8 cellular contexts compared by ENCODE assay signal in the genomic region with DNA sequence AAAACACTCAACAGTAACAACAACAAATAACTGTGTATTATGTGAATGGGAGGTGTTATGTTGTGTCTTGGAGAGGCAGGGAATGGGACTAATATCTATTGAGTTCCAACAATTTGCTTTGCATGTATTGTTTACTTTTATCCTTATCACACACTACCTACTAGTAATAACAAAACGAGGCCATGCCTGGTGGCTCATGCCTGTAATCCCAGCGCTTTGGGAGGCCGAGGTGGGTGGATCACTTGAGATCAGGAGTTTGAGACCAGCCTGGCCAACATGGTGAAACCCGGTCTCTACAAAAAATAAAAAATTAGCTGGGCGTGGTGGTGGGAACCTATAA. TPM values are rescaled to one million over a fixed set of nuclear protein-coding genes. Genes with fewer than 3 reads are reported as not detected.
DNase-seq lines count a peak whose midpoint lies in the region; ATAC-seq and TF ChIP-seq lines count a peak whose summit lies in the region.
"Not testable (repeated sequence)": the region's sequence is repeated elsewhere in the genome, so short reads cannot be mapped to it uniquely, and the experiment has no call there.
"Had no signal": no experiment of that assay in that cellular context is flagged by ENCODE, and none has a peak within 500 bp of the region (broad histone marks: within the 10 kb centered on the region; RNA-seq: fewer than 3 reads in every experiment).

No MANE protein-coding gene starts in this region.

- in situ Hi-C loops in gastrocnemius medialis (cut with MboI; ENCODE audit: low sequenced_read_pairs in 4 of 4), result not testable (repeated sequence)

- TF ChIP-seq POLR2A in adrenal gland (IDR thresholded peaks at IDR 0.05); esophagus squamous epithelium (IDR thresholded peaks at IDR 0.05); gastrocnemius medialis (IDR thresholded peaks at IDR 0.05): not testable (repeated sequence)

- not testable (repeated sequence) for TF ChIP-seq CTCF in adrenal gland (IDR thresholded peaks at IDR 0.05); esophagus squamous epithelium (IDR thresholded peaks at IDR 0.05); gastrocnemius medialis (IDR thresholded peaks at IDR 0.05 in 4 of 5, conservative IDR thresholded peaks at IDR 0.05 in 1 of 5)

- intact Hi-C loops in adrenal gland (cut with DNase I); esophagus squamous epithelium (cut with DNase I): not testable (repeated sequence)
- intact Hi-C loops in gastrocnemius medialis (cut with DNase I; ENCODE audit: low total_unique reads), result loop anchor here (10.0 kb wide), 1 partner anchor 84 kb away; no protein-coding TSS in a partner anchor

- H3K27ac ChIP-seq in adrenal gland, result peak overlapping the region in 4 of 5 donors; percentile 11 to 85 (median 62)
- peak overlapping the region; percentile 47 to 77 (median 70) for H3K27ac ChIP-seq in esophagus squamous epithelium
- H3K27ac ChIP-seq in gastrocnemius medialis, result peak overlapping the region; percentile 58 to 84 (median 69)

- not testable (repeated sequence) for H3K27me3 ChIP-seq in adrenal gland, esophagus squamous epithelium, gastrocnemius medialis

- ATAC-seq in GM18511 (IDR thresholded peaks at IDR 0.05; ENCODE audit: unreplicated experiment), result peak; percentile 17
- ATAC-seq in GM21423 (IDR thresholded peaks at IDR 0.05; ENCODE audit: unreplicated experiment), result peak; percentile 15
- peak; percentile 10 for ATAC-seq in HG02759 (IDR thresholded peaks at IDR 0.05; ENCODE audit: unreplicated experiment)
- ATAC-seq in gastrocnemius medialis, result peak; percentile 14 to 28

- not testable (repeated sequence) for H3K4me3 ChIP-seq in adrenal gland, esophagus squamous epithelium, gastrocnemius medialis

- not testable (repeated sequence) for H3K9me3 ChIP-seq in adrenal gland (replicated peaks in 1 of 3); esophagus squamous epithelium; gastrocnemius medialis

- not testable (repeated sequence) for H3K36me3 ChIP-seq in adrenal gland (replicated peaks in 1 of 2); esophagus squamous epithelium; gastrocnemius medialis

- DNase-seq in HT-29 (ENCODE audit: low spot score), result peak; percentile 66
- DNase-seq in adrenal gland; esophagus squamous epithelium (lab: John Stamatoyannopoulos, UW); gastrocnemius medialis: not testable (repeated sequence)

- H3K4me1 ChIP-seq in adrenal gland (replicated peaks in 1 of 2), result peaks cover 7 to 26% of the 10 kb centered on the region in 2 donors
- H3K4me1 ChIP-seq in esophagus squamous epithelium, result peaks cover 5 to 37% (median 17%) of the 10 kb centered on the region in 3 donors
- peaks cover 12 to 38% of the 10 kb centered on the region in 2 donors for H3K4me1 ChIP-seq in gastrocnemius medialis

- WGBS in adrenal gland, 4 donors, result 37 to 62% (median 53%) methylated on average over 5 of the region's 5 CpGs
- WGBS in esophagus squamous epithelium, 2 donors, result 36 to 48% methylated on average over 5 of the region's 5 CpGs

RNA-seq across cellular contexts. Expression of gene LDLRAD3, which starts 35.5 kb away (rescaled TPM):
- total RNA-seq in HT-29 (2014; rRNA removed; shearing (Covaris generic)), result 1.1 and 3.3 TPM in 2 replicates
- total RNA-seq in adrenal gland (10 to 100 TPM in 6 of 8 donors, 1 to 10 TPM in 2; 7.5 to 16.4 (median 10.4) TPM), esophagus squamous epithelium (10 to 100 TPM in 1 of 4 donors, 1 to 10 TPM in 3; 5.0 to 16.8 (median 8.2) TPM), gastrocnemius medialis (10 to 100 TPM in 3 of 4 donors, 1 to 10 TPM in 1; 6.1 to 12.8 (median 11.8) TPM)
- 10 to 100 TPM in 1 of 3 donors, 1 to 10 TPM in 2; 5.4 to 16.7 (median 6.3) TPM for polyA plus RNA-seq in adrenal gland
- total RNA-seq: naive thymus-derived CD8-positive, alpha-beta T cell had no signal
- polyA plus RNA-seq: naive thymus-derived CD8-positive, alpha-beta T cell had no signal
